Comparison of ENCODE assay signal across 7 cellular contexts in genomic region chr1:94384485-94385353, GRCh38. TPM values are rescaled to one million over a fixed set of nuclear protein-coding genes. Genes with fewer than 3 reads are reported as not detected.
DNase-seq lines count a peak whose midpoint lies in the region; ATAC-seq and TF ChIP-seq lines count a peak whose summit lies in the region.

No MANE protein-coding gene starts in this region.

- H3K27ac ChIP-seq in A673 (ENCODE audit: low read depth, low read length, poor library complexity, severe bottlenecking) (no peak overlapping the region), osteoblast (ENCODE audit: low read depth, low read length) (no peak overlapping the region)

- CTCF ChIA-PET in A673 (lab: Charles Lee) = no interaction called here

- H3K9me3 ChIP-seq in Loucy (ENCODE audit: insufficient read depth, low read depth, low read length) = no peaks in the 10 kb centered on the region; the same call in 1 of the 2 replicates
- H3K9me3 ChIP-seq in A673 (ENCODE audit: low read depth, low read length, poor library complexity, severe bottlenecking) = no peaks in the 10 kb centered on the region
- no peaks in the 10 kb centered on the region for H3K9me3 ChIP-seq in osteoblast (ENCODE audit: low read depth, low read length)

- peak; percentile 21 for ATAC-seq in GM18909 (IDR thresholded peaks at IDR 0.05; ENCODE audit: poor library complexity, unreplicated experiment)
- no peak for ATAC-seq in HG03039 (IDR thresholded peaks at IDR 0.05; ENCODE audit: unreplicated experiment)

- DNase-seq in chondrocyte (ENCODE audit: low spot score) (no peak), osteocyte (ENCODE audit: extremely low spot score, unreplicated experiment) (no peak), A673 (ENCODE audit: low spot score) (no peak), osteoblast (ENCODE audit: insufficient read length, low spot score, missing footprints) (no peak)

- H3K4me1 Mint-ChIP-seq in chondrocyte (ENCODE audit: low read depth) (peaks cover 8% of the 10 kb centered on the region), osteocyte (ENCODE audit: unreplicated experiment) (peaks cover 8% of the 10 kb centered on the region)

- H3K9me3 Mint-ChIP-seq in chondrocyte (ENCODE audit: low read depth) (peaks cover 3% of the 10 kb centered on the region), osteocyte (ENCODE audit: unreplicated experiment) (no peaks in the 10 kb centered on the region)

- H3K4me2 ChIP-seq in Loucy (ENCODE audit: low read depth, low read length, poor library complexity, severe bottlenecking) (peak overlapping the region; percentile 61), osteoblast (ENCODE audit: insufficient read depth, low read length) (no peak overlapping the region)

- peaks cover 30% of the 10 kb centered on the region for H3K4me1 ChIP-seq in Loucy (ENCODE audit: insufficient read depth, low read length, poor library complexity, severe bottlenecking)
- H3K4me1 ChIP-seq in A673 (ENCODE audit: insufficient read depth, low read length, poor library complexity, severe bottlenecking) = no peaks in the 10 kb centered on the region
- peaks cover 10% of the 10 kb centered on the region for H3K4me1 ChIP-seq in osteoblast (ENCODE audit: insufficient read depth, low read length)

- no TSS peak for BruUV-seq in A673 (replicated peaks; lab: Mats Ljungman, UMichigan)

- H3K27me3 Mint-ChIP-seq in chondrocyte (ENCODE audit: low read depth) (no peaks in the 10 kb centered on the region), osteocyte (ENCODE audit: unreplicated experiment) (peaks cover 8% of the 10 kb centered on the region)

- no peaks in the 10 kb centered on the region for H3K9me2 ChIP-seq in Loucy (replicated peaks; ENCODE audit: low read depth, low read length)

- no peak for TF ChIP-seq CTCF in Loucy (conservative IDR thresholded peaks at IDR 0.05; ENCODE audit: low read length)
- TF ChIP-seq CTCF in chondrocyte (IDR thresholded peaks at IDR 0.05) = no peak
- no peak for TF ChIP-seq CTCF in osteocyte (IDR thresholded peaks at IDR 0.05)
- TF ChIP-seq CTCF in A673 (conservative IDR thresholded peaks at IDR 0.05; ENCODE audit: low read depth, low read length) = no peak
- no peak for TF ChIP-seq CTCF in osteoblast (IDR thresholded peaks at IDR 0.05; ENCODE audit: extremely low read depth, low read depth, low read length)

- H3K27ac Mint-ChIP-seq in chondrocyte (ENCODE audit: unreplicated experiment) (peak overlapping the region; percentile 47), osteocyte (ENCODE audit: unreplicated experiment) (peak overlapping the region; percentile 64)

- H3K36me3 Mint-ChIP-seq in chondrocyte (ENCODE audit: low read depth) = no peaks in the 10 kb centered on the region
- H3K36me3 Mint-ChIP-seq in osteocyte (ENCODE audit: unreplicated experiment) = no peaks in the 10 kb centered on the region

- H4K20me1 ChIP-seq in Loucy (ENCODE audit: insufficient read depth, low read length, poor library complexity, severe bottlenecking) (no peaks in the 10 kb centered on the region), osteoblast (ENCODE audit: insufficient read depth, low read length) (peaks cover 3% of the 10 kb centered on the region)

- H2AFZ ChIP-seq in Loucy (ENCODE audit: low read length) (peak overlapping the region; percentile 68), osteoblast (ENCODE audit: low read length) (no peak overlapping the region)

- intact Hi-C loops in A673 (cut with micrococcal nuclease; ENCODE audit: unreplicated experiment) = no loop called here

- H3K4me3 Mint-ChIP-seq in chondrocyte (ENCODE audit: unreplicated experiment) = no peak overlapping the region
- H3K4me3 Mint-ChIP-seq in osteocyte (ENCODE audit: unreplicated experiment) = no peak overlapping the region

- no peaks in the 10 kb centered on the region for H3K79me2 ChIP-seq in Loucy (ENCODE audit: insufficient read depth, low read length)
- no peaks in the 10 kb centered on the region for H3K79me2 ChIP-seq in osteoblast (ENCODE audit: insufficient read depth, low read length)

- H3F3A ChIP-seq in Loucy (ENCODE audit: low read depth) = no peaks in the 10 kb centered on the region

- H3K27me3 ChIP-seq in Loucy (ENCODE audit: insufficient read depth, low read length, poor library complexity, severe bottlenecking) = no peaks in the 10 kb centered on the region
- H3K27me3 ChIP-seq in A673 (replicated peaks; ENCODE audit: insufficient read depth, low read depth, low read length, poor library complexity) = no peaks in the 10 kb centered on the region
- peaks cover 58% of the 10 kb centered on the region for H3K27me3 ChIP-seq in osteoblast (ENCODE audit: insufficient read depth, low read length)

- H3K36me3 ChIP-seq in Loucy (ENCODE audit: insufficient read depth, low read length) = no peaks in the 10 kb centered on the region
- H3K36me3 ChIP-seq in A673 (ENCODE audit: insufficient read depth, low read length, poor library complexity, severe bottlenecking) = no peaks in the 10 kb centered on the region
- H3K36me3 ChIP-seq in osteoblast (ENCODE audit: insufficient read depth, low read length) = no peaks in the 10 kb centered on the region

- POLR2A ChIA-PET in A673 (lab: Charles Lee; ENCODE audit: low non-redundant PET) = no interaction called here

- peak overlapping the region; percentile 43 for H3K4me3 ChIP-seq in Loucy (ENCODE audit: low read length, poor library complexity, severe bottlenecking)
- H3K4me3 ChIP-seq in A673 (ENCODE audit: low read depth, low read length, poor library complexity, severe bottlenecking) = no peak overlapping the region
- H3K4me3 ChIP-seq in osteoblast (ENCODE audit: insufficient read depth, low read length) = no peak overlapping the region

- peak overlapping the region; percentile 31 for H3K9ac ChIP-seq in Loucy (ENCODE audit: low read depth, low read length, poor library complexity, severe bottlenecking)

RNA-seq across cellular contexts. Expression of gene ABCD3, which starts 33.5 kb away (rescaled TPM):
- total RNA-seq in chondrocyte (33.2 to 50.0 TPM (median 36.1 TPM) in 3 replicates), osteocyte (38.8 and 39.0 TPM in 2 replicates), A673 (2021) (63.1 and 65.0 TPM in 2 replicates), osteoblast (30.1 and 30.4 TPM in 2 replicates)
